In genomic region chr13:99501135-99501951, GRCh38 we compare ENCODE assay signal across 8 cellular contexts. TPM values are rescaled to one million over a fixed set of nuclear protein-coding genes. Genes with fewer than 3 reads are reported as not detected.
DNase-seq lines count a peak whose midpoint lies in the region; ATAC-seq, FAIRE-seq and TF ChIP-seq lines count a peak whose summit lies in the region.

A gene with protein sequence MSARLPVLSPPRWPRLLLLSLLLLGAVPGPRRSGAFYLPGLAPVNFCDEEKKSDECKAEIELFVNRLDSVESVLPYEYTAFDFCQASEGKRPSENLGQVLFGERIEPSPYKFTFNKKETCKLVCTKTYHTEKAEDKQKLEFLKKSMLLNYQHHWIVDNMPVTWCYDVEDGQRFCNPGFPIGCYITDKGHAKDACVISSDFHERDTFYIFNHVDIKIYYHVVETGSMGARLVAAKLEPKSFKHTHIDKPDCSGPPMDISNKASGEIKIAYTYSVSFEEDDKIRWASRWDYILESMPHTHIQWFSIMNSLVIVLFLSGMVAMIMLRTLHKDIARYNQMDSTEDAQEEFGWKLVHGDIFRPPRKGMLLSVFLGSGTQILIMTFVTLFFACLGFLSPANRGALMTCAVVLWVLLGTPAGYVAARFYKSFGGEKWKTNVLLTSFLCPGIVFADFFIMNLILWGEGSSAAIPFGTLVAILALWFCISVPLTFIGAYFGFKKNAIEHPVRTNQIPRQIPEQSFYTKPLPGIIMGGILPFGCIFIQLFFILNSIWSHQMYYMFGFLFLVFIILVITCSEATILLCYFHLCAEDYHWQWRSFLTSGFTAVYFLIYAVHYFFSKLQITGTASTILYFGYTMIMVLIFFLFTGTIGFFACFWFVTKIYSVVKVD (plus strand): TSS chr13:99501472. CDS start chr13:99501607, 135 bp downstream.

- H2AFZ ChIP-seq in H1 (ENCODE audit: low read length) (peak within 1 kb of the TSS; percentile 88), mesenchymal stem cell (ENCODE audit: low read depth, low read length) (peak within 1 kb of the TSS; percentile 76)

- H3K4me1 ChIP-seq in H1 (replicated peaks in 1 of 4; ENCODE audit: control insufficient read depth in 3 of 4, insufficient read depth in 4 of 4, low read length in 3 of 4) (peaks cover 0 to 5% (median 0%) of the 10 kb centered on the region in 4 experiments; a peak in 4 of 7 replicates), mesenchymal stem cell (ENCODE audit: control insufficient read depth, insufficient read depth, low read depth, low read length) (peaks cover 5% of the 10 kb centered on the region)

- H4K91ac ChIP-seq in H1 (replicated peaks; ENCODE audit: insufficient read length, low read length) (peak within 1 kb of the TSS; percentile 88), mesenchymal stem cell (ENCODE audit: low read length) (peak within 1 kb of the TSS; percentile 5)

- no peak within 1 kb of the TSS for H2BK20ac ChIP-seq in H1 (ENCODE audit: low read length)

- H3K4ac ChIP-seq in H1 (replicated peaks; ENCODE audit: insufficient read length, low read depth, low read length) (peak within 1 kb of the TSS; percentile 83), mesenchymal stem cell (ENCODE audit: low read depth in 1 of 2, low read length in 2 of 2) (peak within 1 kb of the TSS; percentile 27 to 67)

- H2BK5ac ChIP-seq in H1 (ENCODE audit: low read depth, low read length): peak within 1 kb of the TSS; percentile 81
- H2BK5ac ChIP-seq in mesenchymal stem cell (ENCODE audit: low read depth, low read length, poor library complexity, severe bottlenecking): no peak within 1 kb of the TSS

- H3K27me3 ChIP-seq in H1 (replicated peaks in 1 of 4; ENCODE audit: control insufficient read depth in 3 of 4, extremely low read depth in 1 of 4, insufficient read depth in 3 of 4, low read length in 3 of 4) (no peaks in the 10 kb centered on the region), mesenchymal stem cell (ENCODE audit: control insufficient read depth in 1 of 2, insufficient read depth in 1 of 2, low read length in 2 of 2) (no peaks in the 10 kb centered on the region)

- peak; percentile 34 for ATAC-seq in GM21360 (IDR thresholded peaks at IDR 0.05; ENCODE audit: unreplicated experiment)

- H3K4me3 ChIP-seq in H1 (ENCODE audit: extremely low read depth in 1 of 4, insufficient read depth in 2 of 4, low read depth in 3 of 4, low read length in 4 of 4) (peak within 1 kb of the TSS; percentile 87 to 98 (median 95)), mesenchymal stem cell (ENCODE audit: insufficient read depth in 1 of 2, low read depth in 1 of 2, low read length in 2 of 2) (peak within 1 kb of the TSS; percentile 78 to 86)

- no peak for TF ChIP-seq EP300 in H1 (IDR thresholded peaks at IDR 0.05; ENCODE audit: borderline replicate concordance in 1 of 2, low read depth in 2 of 2, low read length in 2 of 2)

- H3K18ac ChIP-seq in H1 (ENCODE audit: extremely low read depth, low read length) (peak within 1 kb of the TSS; percentile 43; the same call in 1 of the 2 replicates), mesenchymal stem cell (ENCODE audit: low read depth in 1 of 2, low read length in 2 of 2) (peak within 1 kb of the TSS; percentile 37 to 96)

- peak within 1 kb of the TSS; percentile 83 to 96 (median 88) for H3K9ac ChIP-seq in H1 (replicated peaks in 1 of 4; ENCODE audit: extremely low read depth in 1 of 4, low read depth in 3 of 4, low read length in 3 of 4)
- peak within 1 kb of the TSS; percentile 95 for H3K9ac ChIP-seq in mesenchymal stem cell (ENCODE audit: low read length)

- H3K23me2 ChIP-seq in H1 (ENCODE audit: low read depth, low read length): peaks cover 11% of the 10 kb centered on the region

- FAIRE-seq in HTR-8/SVneo (lab: Jason Lieb, UNC) (no peak), H1 (lab: Jason Lieb, UNC) (peak; percentile 63)

- H3K9me3 ChIP-seq in H1 (ENCODE audit: insufficient read depth in 2 of 2, low read depth in 1 of 2, low read length in 1 of 2) (no peaks in the 10 kb centered on the region), mesenchymal stem cell (ENCODE audit: control insufficient read depth, low read length) (no peaks in the 10 kb centered on the region)

- H2AK5ac ChIP-seq in H1 (ENCODE audit: low read depth, low read length) (no peak within 1 kb of the TSS; the same call in 1 of the 2 replicates), mesenchymal stem cell (ENCODE audit: low read length, severe bottlenecking) (no peak within 1 kb of the TSS)

- H3K4me2 ChIP-seq in H1 (ENCODE audit: insufficient read depth in 1 of 2, low read depth in 2 of 2, low read length in 2 of 2) (peak within 1 kb of the TSS; percentile 77 to 88), mesenchymal stem cell (ENCODE audit: low read length, poor library complexity, severe bottlenecking) (peak within 1 kb of the TSS; percentile 93)

- H2BK12ac ChIP-seq in H1 (ENCODE audit: low read depth, low read length) (peak within 1 kb of the TSS; percentile 89), mesenchymal stem cell (ENCODE audit: low read length in 2 of 2) (peak within 1 kb of the TSS in 1 of 2 experiments; percentile 61)

- peaks cover 0 to 2% of the 10 kb centered on the region in 2 experiments for H4K20me1 ChIP-seq in H1 (replicated peaks in 1 of 2; ENCODE audit: control insufficient read depth in 1 of 2, insufficient read depth in 2 of 2, low read length in 2 of 2)

- TF ChIP-seq CTCF in H1 (IDR thresholded peaks at IDR 0.05; ENCODE audit: control extremely low read depth in 1 of 3, insufficient read depth in 1 of 3, low read depth in 1 of 3, low read length in 3 of 3): no peak

- CTCF ChIA-PET in H1 (lab: Charles Lee; ENCODE audit: partially characterized antibody): interaction anchor here (0.9 to 3.1 kb wide), 10 partner anchors 10 to 114 kb away, joined by 3 to 11 read pairs (median 4); no protein-coding TSS in a partner anchor

- H2BK120ac ChIP-seq in H1 (replicated peaks; ENCODE audit: low read depth, low read length): peak within 1 kb of the TSS; percentile 75
- H2BK120ac ChIP-seq in mesenchymal stem cell (ENCODE audit: low read depth, low read length): no peak within 1 kb of the TSS

- H3K79me1 ChIP-seq in H1 (ENCODE audit: low read depth, low read length) (no peaks in the 10 kb centered on the region; the same call in 1 of the 2 replicates), mesenchymal stem cell (replicated peaks; ENCODE audit: low read length, poor library complexity, severe bottlenecking) (peaks cover 5% of the 10 kb centered on the region)

- peak within 1 kb of the TSS; percentile 92 for H4K8ac ChIP-seq in H1 (ENCODE audit: extremely low read depth, insufficient read depth, low read length)
- peak within 1 kb of the TSS; percentile 51 for H4K8ac ChIP-seq in mesenchymal stem cell (ENCODE audit: low read length)

- 1% methylated on average over 54 of the region's 61 CpGs; no CpG with 5 or more reads in 1 of the 2 experiments for WGBS in H1 (ENCODE audit: extremely low coverage in 1 of 2, insufficient coverage in 1 of 2, insufficient read length in 1 of 2, insufficient replicate concordance in 2 of 2, low coverage in 1 of 2, low lambda C conversion rate in 2 of 2, missing lambda C conversion rate in 1 of 2), 2 experiments
- under 1% methylated on average over 58 of the region's 61 CpGs for WGBS in mesenchymal stem cell

- DNase-seq in COLO668 (lab: John Stamatoyannopoulos, UW; ENCODE audit: unreplicated experiment) (peak; percentile 100), HTR-8/SVneo (ENCODE audit: insufficient read length, low spot score) (peak; percentile 88), NOMO-1 treated with dmso at 0.1 percent for 144 hours (lab: John Stamatoyannopoulos, UW; ENCODE audit: unreplicated experiment) (peak; percentile 96), H1 (ENCODE audit: low read depth in 1 of 2, low spot score in 2 of 2) (peak; percentile 93 to 100), mesenchymal stem cell (peak; percentile 97)
- peak; percentile 95 to 98 (median 97) for DNase-seq in activated CD8-positive, alpha-beta memory T cell treated with anti-CD3 and anti-CD28 coated beads for 48 hours (ENCODE audit: low read depth in 2 of 3, low spot score in 2 of 3)
- peak; percentile 91 for DNase-seq in stimulated activated CD8-positive, alpha-beta memory T cell treated with anti-CD3 and anti-CD28 coated beads, Interleukin-12 subunit alpha, Interleukin-12 subunit beta, amount 100 ng/mL, for 4 hours (ENCODE audit: low read depth)

- POLR2A ChIA-PET in H1 (lab: Charles Lee; ENCODE audit: partially characterized antibody): interaction anchor here (0.6 to 2.7 kb wide), 7 partner anchors 10 to 477 kb away, joined by 3 to 9 read pairs (median 3); no protein-coding TSS in a partner anchor

- peak within 1 kb of the TSS; percentile 70 for H3K56ac ChIP-seq in H1 (replicated peaks; ENCODE audit: insufficient read length, low read depth, low read length)

- TF ChIP-seq RAD21 in H1 (IDR thresholded peaks at IDR 0.05 in 1 of 2, conservative IDR thresholded peaks at IDR 0.05 in 1 of 2; ENCODE audit: low read depth in 2 of 2, low read length in 2 of 2): no peak

- peaks cover 8 to 48% of the 10 kb centered on the region in 2 experiments for H3K79me2 ChIP-seq in H1 (ENCODE audit: control insufficient read depth in 1 of 2, insufficient read depth in 2 of 2, low read length in 2 of 2)

- H3K27ac ChIP-seq in H1 (ENCODE audit: low read depth, low read length): peak within 1 kb of the TSS; percentile 77
- H3K27ac ChIP-seq in mesenchymal stem cell (ENCODE audit: low read length, poor library complexity, severe bottlenecking): peak within 1 kb of the TSS; percentile 65

- no peaks in the 10 kb centered on the region for H3K36me3 ChIP-seq in H1 (ENCODE audit: control insufficient read depth in 2 of 4, insufficient read depth in 4 of 4, low read length in 3 of 4)
- H3K36me3 ChIP-seq in mesenchymal stem cell (ENCODE audit: control insufficient read depth in 1 of 2, insufficient read depth in 2 of 2, low read depth in 1 of 2, low read length in 2 of 2): no peaks in the 10 kb centered on the region

- H3K23ac ChIP-seq in H1 (ENCODE audit: insufficient read length): no peak within 1 kb of the TSS
- peak within 1 kb of the TSS in 1 of 2 experiments; percentile 89 for H3K23ac ChIP-seq in mesenchymal stem cell (ENCODE audit: low read length in 2 of 2)

- H2BK15ac ChIP-seq in H1 (ENCODE audit: low read length): peak within 1 kb of the TSS; percentile 31; the same call in 1 of the 2 replicates
- H2BK15ac ChIP-seq in mesenchymal stem cell (ENCODE audit: low read depth, poor library complexity, severe bottlenecking): no peak within 1 kb of the TSS

- no peak within 1 kb of the TSS for H3K14ac ChIP-seq in H1 (ENCODE audit: insufficient read length)
- peak within 1 kb of the TSS in 1 of 2 experiments; percentile 23 for H3K14ac ChIP-seq in mesenchymal stem cell (ENCODE audit: low read length in 2 of 2)

- TF ChIP-seq POLR2A in H1 (IDR thresholded peaks at IDR 0.05; ENCODE audit: control extremely low read depth in 1 of 2, low read depth in 2 of 2, low read length in 2 of 2): peak; percentile 59 to 63; a peak in 2 of 3 replicates

- H4K5ac ChIP-seq in H1 (ENCODE audit: insufficient read length, low read depth, low read length): peak within 1 kb of the TSS; percentile 96

RNA-seq across cellular contexts. Expression of the gene that starts here (rescaled TPM):
- total RNA-seq in H1 (2021; fragmentation: NEBNext Ultra II Directional; extraction: Animal tissue kit (Norgen Biotek cat#: 25700)): 93.3 and 101 TPM in 2 replicates
- polyA plus RNA-seq in H1 (2011; rRNA removed): 40.0 and 68.0 TPM in 2 replicates
- polyA plus RNA-seq in H1 (2011; cell fraction: cytosol; rRNA removed): 60.8 TPM
- 25.9 TPM for polyA plus RNA-seq in H1 (2011; cell fraction: nucleus; rRNA removed)
- 48.5 to 83.5 TPM (median 57.8 TPM) in 4 replicates for polyA plus RNA-seq in H1 (2012, experiment 1 of 2)
- polyA plus RNA-seq in H1 (2012, experiment 2 of 2): 15.0 TPM
- 163 TPM for polyA plus RNA-seq in H1 (2013, experiment 1 of 2)
- 155 TPM for polyA plus RNA-seq in H1 (2013, experiment 2 of 2)
- polyA minus RNA-seq in H1 (2011; rRNA and poly(A)+ RNA removed): 79.9 and 109 TPM in 2 replicates
- polyA minus RNA-seq in H1 (2011; cell fraction: cytosol; rRNA and poly(A)+ RNA removed): 59.3 TPM
- 44.9 TPM for polyA minus RNA-seq in H1 (2011; cell fraction: nucleus; rRNA and poly(A)+ RNA removed)
- polyA plus RNA-seq in mesenchymal stem cell (2013, experiment 1 of 2): 104 TPM
- 109 TPM for polyA plus RNA-seq in mesenchymal stem cell (2013, experiment 2 of 2)

Comparison
In these comparisons a context has a peak if more than half of its experiments do, and no peak if none do; other contexts are left out.
1. Peak in every context shown above with its lines: DNase-seq, ATAC-seq, H3K4me3 ChIP-seq and H3K27ac ChIP-seq.